ENCODE assay signal across 23 cellular contexts in genomic region chr2:85034158-85034557, GRCh38.
"Had no signal": no experiment of that assay in that cellular context is flagged by ENCODE, and none has a peak within 500 bp of the region (broad histone marks: within the 10 kb centered on the region; RNA-seq: fewer than 3 reads in every experiment).

No MANE protein-coding gene starts in this region.

- H3K4me1 Mint-ChIP-seq: nephron had no signal

- DNase-seq: natural killer cell; occipital lobe; ovary; posterior cingulate gyrus; psoas muscle; right cardiac atrium; right lobe of liver; sigmoid colon; small intestine; stimulated activated CD4-positive, alpha-beta T cell treated with anti-CD3 and anti-CD28 coated beads, Interleukin-15, amount 100 ng/mL, for 24 hours; stimulated activated CD4-positive, alpha-beta T cell treated with anti-CD3 and anti-CD28 coated beads, Interleukin-2, amount 100 ng/mL, for 24 hours; stimulated activated CD4-positive, alpha-beta T cell treated with anti-CD3 and anti-CD28 coated beads, Interleukin-2, amount 100 ng/mL, for 48 hours; stimulated activated CD4-positive, alpha-beta T cell treated with anti-CD3 and anti-CD28 coated beads, Interleukin-4, amount 100 ng/mL, for 24 hours; stimulated activated naive B cell treated with anti-CD40 and anti-IgM and Interleukin-4, amounts not matched to agents 10 μg/mL and 1 μg/mL and 100 μg/mL, for 72 hours; stimulated activated naive CD4-positive, alpha-beta T cell treated with Interleukin-2 at 50 U/mL for 16 hours; stomach; thyroid gland; trophoblast cell; upper lobe of left lung had no signal

- H3K27me3 Mint-ChIP-seq: progenitor cell of endocrine pancreas; stimulated activated naive B cell treated with anti-CD40 and anti-IgM and Interleukin-4, amounts not matched to agents 10 μg/mL and 1 μg/mL and 100 μg/mL, for 72 hours had no signal

- H3K4me3 Mint-ChIP-seq: natural killer cell; nephron; neural progenitor cell; stimulated activated effector memory CD8-positive, alpha-beta T cell treated with anti-CD3 and anti-CD28 coated beads, Interleukin-12 subunit alpha, Interleukin-12 subunit beta, amount 100 ng/mL, for 72 hours; stimulated activated naive B cell treated with anti-CD40 and anti-IgM and Interleukin-4, amounts not matched to agents 10 μg/mL and 1 μg/mL and 100 μg/mL, for 72 hours had no signal

- H3K9me3 Mint-ChIP-seq: natural killer cell; nephron; neural progenitor cell; stimulated activated effector memory CD8-positive, alpha-beta T cell treated with anti-CD3 and anti-CD28 coated beads, Interleukin-12 subunit alpha, Interleukin-12 subunit beta, amount 100 ng/mL, for 72 hours; stimulated activated naive B cell treated with anti-CD40 and anti-IgM and Interleukin-4, amounts not matched to agents 10 μg/mL and 1 μg/mL and 100 μg/mL, for 72 hours had no signal

- H3K27ac Mint-ChIP-seq: natural killer cell; nephron; neural progenitor cell; progenitor cell of endocrine pancreas; stimulated activated effector memory CD8-positive, alpha-beta T cell treated with anti-CD3 and anti-CD28 coated beads, Interleukin-12 subunit alpha, Interleukin-12 subunit beta, amount 100 ng/mL, for 72 hours had no signal

- ATAC-seq: natural killer cell; right cardiac atrium; right lobe of liver; stimulated activated effector memory CD8-positive, alpha-beta T cell treated with anti-CD3 and anti-CD28 coated beads, Interleukin-12 subunit alpha, Interleukin-12 subunit beta, amount 100 ng/mL, for 72 hours; stimulated activated naive B cell treated with anti-CD40 and anti-IgM and Interleukin-4, amounts not matched to agents 10 μg/mL and 1 μg/mL and 100 μg/mL, for 72 hours had no signal
